8 cellular contexts compared by ENCODE assay signal in the genomic region with DNA sequence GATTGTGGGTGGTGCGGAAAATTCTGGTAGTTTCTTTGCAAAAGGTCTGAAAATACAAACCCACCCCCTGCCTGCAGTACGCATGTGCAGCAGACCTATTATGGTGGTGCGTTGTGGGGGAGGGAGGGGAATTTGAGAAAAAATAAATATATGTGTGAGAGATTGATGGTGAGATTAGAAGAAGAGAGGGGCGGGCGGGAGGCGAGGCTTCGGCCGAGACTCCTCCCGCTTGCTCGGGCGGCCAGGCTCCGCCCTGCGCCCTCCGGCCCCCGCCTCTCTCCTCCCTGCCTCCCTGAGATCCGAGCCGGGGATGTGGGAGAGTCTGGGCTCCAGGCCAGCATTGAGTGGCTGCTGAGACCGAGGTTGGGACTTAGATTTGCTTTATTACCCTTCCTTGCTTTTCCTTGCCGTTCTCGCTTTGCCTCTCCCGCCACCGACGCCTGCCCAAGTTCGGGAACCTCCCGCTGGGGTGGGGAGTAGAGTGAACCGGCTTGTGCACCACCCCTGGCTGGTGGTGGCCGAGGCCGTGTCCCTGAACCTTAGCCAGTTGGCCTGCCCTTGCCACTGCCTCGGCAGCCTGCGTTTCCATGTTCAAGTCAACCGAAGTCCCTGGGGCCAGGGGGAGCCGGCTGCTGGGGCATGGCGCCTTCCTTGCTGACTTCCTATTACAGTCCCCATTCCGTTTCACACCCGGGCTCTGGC. TPM values are rescaled to one million over a fixed set of nuclear protein-coding genes. Genes with fewer than 3 reads are reported as not detected.
DNase-seq lines count a peak whose midpoint lies in the region; ATAC-seq, FAIRE-seq and TF ChIP-seq lines count a peak whose summit lies in the region.

No MANE protein-coding gene starts in this region.

- TSS peak; percentile 84 for BruUV-seq in HepG2 (replicated peaks; lab: Mats Ljungman, UMichigan)

- peak overlapping the region; percentile 92 for H3K4me2 ChIP-seq in HepG2 (ENCODE audit: low read depth, low read length)

- H3K9ac ChIP-seq in HepG2 (ENCODE audit: insufficient read depth, low read depth, low read length), result peak overlapping the region; percentile 63

- H3K27ac Mint-ChIP-seq in activated CD4-positive, alpha-beta T cell treated with anti-CD3 and anti-CD28 coated beads, Interleukin-2, amount 10 ng/mL, durations not matched to agents 7 days and 5 days, result no peak overlapping the region

- H3K36me3 ChIP-seq in GM06990 (ENCODE audit: control insufficient read depth, insufficient read depth, low read length) (peaks cover 6% of the 10 kb centered on the region), HepG2 (replicated peaks in 1 of 2; ENCODE audit: control insufficient read depth in 1 of 2, insufficient read depth in 2 of 2, low read length in 2 of 2) (no peaks in the 10 kb centered on the region)

- TF ChIP-seq RAD21 in HepG2 (CRISPR knock-in tag; IDR thresholded peaks at IDR 0.05), result no peak

- peaks cover 13% of the 10 kb centered on the region for H3K4me1 Mint-ChIP-seq in activated CD4-positive, alpha-beta T cell treated with anti-CD3 and anti-CD28 coated beads, Interleukin-2, amount 10 ng/mL, durations not matched to agents 7 days and 5 days

- TF ChIP-seq CTCF in GM06990 (IDR thresholded peaks at IDR 0.05; ENCODE audit: insufficient read depth, low read length, poor library complexity, severe bottlenecking) (no peak), HepG2 (CRISPR knock-in tag; IDR thresholded peaks at IDR 0.05) (peak; percentile 19)

- intact Hi-C loops in HepG2 (cut with micrococcal nuclease; ENCODE audit: unreplicated experiment), result no loop called here

- peak overlapping the region; percentile 48 for H2AFZ ChIP-seq in HepG2 (ENCODE audit: low read length)

- no peaks in the 10 kb centered on the region for H3K27me3 Mint-ChIP-seq in activated CD4-positive, alpha-beta T cell treated with anti-CD3 and anti-CD28 coated beads, Interleukin-2, amount 10 ng/mL, durations not matched to agents 7 days and 5 days

- in situ Hi-C loops in HepG2 (cut with HindIII; ENCODE audit: extremely low pct_ligation_motif_present, low pct_unique_long_range_greater_than_20kb), result no loop called here

- WGBS in HepG2 (ENCODE audit: low lambda C conversion rate), result 1% methylated on average over 23 of the region's 35 CpGs

- no peaks in the 10 kb centered on the region for H4K20me1 ChIP-seq in HepG2 (ENCODE audit: insufficient read depth, low read length)

- TF ChIP-seq EP300 in HepG2 (IDR thresholded peaks at IDR 0.05; ENCODE audit: low read depth in 2 of 2, low read length in 2 of 2) (no peak), HepG2 (CRISPR knock-in tag; IDR thresholded peaks at IDR 0.05; ENCODE audit: borderline replicate concordance) (no peak; the same call in 1 of the 2 replicates)

- H3K27me3 ChIP-seq in GM06990 (replicated peaks; ENCODE audit: control insufficient read depth, insufficient read depth, low read length) (no peaks in the 10 kb centered on the region), HepG2 (ENCODE audit: control insufficient read depth in 1 of 2, insufficient read depth in 2 of 2, low read length in 2 of 2) (peaks cover 1 to 17% of the 10 kb centered on the region in 2 experiments; a peak in 2 of 5 replicates)

- H3K4me3 Mint-ChIP-seq in activated CD4-positive, alpha-beta T cell treated with anti-CD3 and anti-CD28 coated beads, Interleukin-2, amount 10 ng/mL, durations not matched to agents 7 days and 5 days, result no peak overlapping the region

- DNase-seq in GM06990 (ENCODE audit: extremely low read depth, insufficient read length), result peak; percentile 82
- DNase-seq in NCI-H510A treated with DMSO at 0.1 percent for 48 hours (lab: John Stamatoyannopoulos, UW), result peak; percentile 93
- DNase-seq in activated CD4-positive, alpha-beta T cell treated with anti-CD3 and anti-CD28 coated beads, Interleukin-2, amount 10 ng/mL, durations not matched to agents 7 days and 5 days, result peak; percentile 93
- peak; percentile 96 for DNase-seq in dermis blood vessel endothelial cell
- DNase-seq in HepG2 (ENCODE audit: low spot score), result peak; percentile 66
- peak; percentile 86 to 90 for DNase-seq in stimulated activated CD4-positive, alpha-beta T cell treated with anti-CD3 and anti-CD28 coated beads, Interleukin-2, amount 100 ng/mL, for 24 hours

- H3K9me3 Mint-ChIP-seq in activated CD4-positive, alpha-beta T cell treated with anti-CD3 and anti-CD28 coated beads, Interleukin-2, amount 10 ng/mL, durations not matched to agents 7 days and 5 days, result no peaks in the 10 kb centered on the region

- H3K4me1 ChIP-seq in HepG2 (ENCODE audit: insufficient read depth, low read length), result peaks cover 44% of the 10 kb centered on the region

- no peaks in the 10 kb centered on the region for H3K9me3 ChIP-seq in HepG2 (ENCODE audit: low read length)

- ATAC-seq in HG03280 (IDR thresholded peaks at IDR 0.05; ENCODE audit: unreplicated experiment) (peak; percentile 41), HepG2 (peak; percentile 80), HG03025 (IDR thresholded peaks at IDR 0.05; ENCODE audit: low FRiP score, unreplicated experiment) (no peak)

- H3K4me3 ChIP-seq in GM06990 (replicated peaks; ENCODE audit: low read depth, low read length) (peak overlapping the region; percentile 95), HepG2 (replicated peaks in 1 of 3; ENCODE audit: insufficient read depth in 1 of 3, low read depth in 2 of 3, low read length in 3 of 3) (peak overlapping the region; percentile 45 to 76 (median 68))

- CTCF ChIA-PET in activated CD4-positive, alpha-beta T cell treated with anti-CD3 and anti-CD28 coated beads, Interleukin-2, amount 10 ng/mL, durations not matched to agents 7 days and 5 days (lab: Charles Lee), result interaction anchor here (1.2 kb wide), 1 partner anchor 53 kb away, joined by 3 read pairs; no protein-coding TSS in a partner anchor
- CTCF ChIA-PET in HepG2 (lab: Yijun Ruan, JAX; ENCODE audit: low intra/inter-chr PET ratio, low total read pairs), result interaction anchor here (1.9 kb wide), 1 partner anchor 26 kb away, joined by 5 read pairs; no protein-coding TSS in a partner anchor

- no peak for FAIRE-seq in HepG2 (lab: Jason Lieb, UNC)

- TF ChIP-seq POLR2A in HepG2 (IDR thresholded peaks at IDR 0.05; ENCODE audit: insufficient read depth in 1 of 2, low read depth in 2 of 2, low read length in 2 of 2), result peak; percentile 27 to 74; a peak in 2 of 4 replicates

- POLR2A ChIA-PET in activated CD4-positive, alpha-beta T cell treated with anti-CD3 and anti-CD28 coated beads, Interleukin-2, amount 10 ng/mL, durations not matched to agents 7 days and 5 days (lab: Charles Lee), result no interaction called here
- POLR2A ChIA-PET in HepG2 (lab: Yijun Ruan, JAX), result no interaction called here

- peak overlapping the region; percentile 69 for H3K27ac ChIP-seq in HepG2 (ENCODE audit: extremely low read length, insufficient read depth, low read length)

- no peaks in the 10 kb centered on the region for H3K79me2 ChIP-seq in HepG2 (ENCODE audit: insufficient read depth, low read length)

- H3K36me3 Mint-ChIP-seq in activated CD4-positive, alpha-beta T cell treated with anti-CD3 and anti-CD28 coated beads, Interleukin-2, amount 10 ng/mL, durations not matched to agents 7 days and 5 days (ENCODE audit: low read depth), result peaks cover 28% of the 10 kb centered on the region

RNA-seq across cellular contexts. Expression of a gene that starts 1.0 kb away (rescaled TPM):
- total RNA-seq in activated CD4-positive, alpha-beta T cell treated with anti-CD3 and anti-CD28 coated beads, Interleukin-2, amount 10 ng/mL, durations not matched to agents 7 days and 5 days, result 100 to 1,000 TPM; 216 to 223 TPM
- 108 and 132 TPM in 2 replicates for total RNA-seq in dermis blood vessel endothelial cell
- total RNA-seq in HepG2 (2016; rRNA removed; fragmentation: Illumina TruSeq; extraction: Trizol), result 3.3 and 3.7 TPM in 2 replicates
- 0.20 and 0.53 TPM in 2 replicates for total RNA-seq in HepG2 (2016; cell fraction: cytosol; rRNA removed; fragmentation: Illumina TruSeq; extraction: Trizol; ENCODE audit: low read depth)
- 1.6 and 3.6 TPM in 2 replicates for total RNA-seq in HepG2 (2016; cell fraction: insoluble cytoplasmic fraction; rRNA removed; fragmentation: Illumina TruSeq; extraction: Trizol)
- 1.1 and 3.2 TPM in 2 replicates for total RNA-seq in HepG2 (2016; cell fraction: membrane; rRNA removed; fragmentation: Illumina TruSeq; extraction: Trizol)
- 4.7 and 9.3 TPM in 2 replicates for total RNA-seq in HepG2 (2016; cell fraction: nucleus; rRNA removed; fragmentation: Illumina TruSeq; extraction: Trizol)
- polyA plus RNA-seq in HepG2 (2011; rRNA removed), result 2.7 and 3.3 TPM in 2 replicates
- 1.8 and 1.9 TPM in 2 replicates for polyA plus RNA-seq in HepG2 (2011; cell fraction: cytosol; rRNA removed)
- polyA plus RNA-seq in HepG2 (2011; cell fraction: nucleus; rRNA removed), result 21.5 and 21.6 TPM in 2 replicates
- polyA plus RNA-seq in HepG2 (2012), result 6.4 and 10.0 TPM in 2 replicates
- 0.57 and 0.75 TPM in 2 replicates for polyA plus RNA-seq in HepG2 (2016; cell fraction: cytosol; fragmentation: Illumina TruSeq; extraction: Trizol; ENCODE audit: low read depth)
- 1.8 and 5.2 TPM in 2 replicates for polyA plus RNA-seq in HepG2 (2016; cell fraction: insoluble cytoplasmic fraction; fragmentation: Illumina TruSeq; extraction: Trizol; ENCODE audit: low read depth)
- polyA plus RNA-seq in HepG2 (2016; cell fraction: membrane; fragmentation: Illumina TruSeq; extraction: Trizol; ENCODE audit: low read depth), result 1.1 and 1.3 TPM in 2 replicates
- 15.5 and 16.4 TPM in 2 replicates for polyA plus RNA-seq in HepG2 (2016; cell fraction: nucleus; fragmentation: Illumina TruSeq; extraction: Trizol; ENCODE audit: insufficient read depth, low read depth)
- polyA minus RNA-seq in HepG2 (2011; rRNA and poly(A)+ RNA removed; ENCODE audit: low replicate concordance), result 8.0 and 73.1 TPM in 2 replicates
- polyA minus RNA-seq in HepG2 (2011; cell fraction: cytosol; rRNA and poly(A)+ RNA removed), result 3.3 and 3.9 TPM in 2 replicates
- polyA minus RNA-seq in HepG2 (2011; cell fraction: nucleus; rRNA and poly(A)+ RNA removed), result 9.1 and 12.4 TPM in 2 replicates

RNA-seq across cellular contexts. Expression of a gene that starts 28.5 kb away (rescaled TPM):
- 1 to 10 TPM; 4.4 to 4.5 TPM for total RNA-seq in activated CD4-positive, alpha-beta T cell treated with anti-CD3 and anti-CD28 coated beads, Interleukin-2, amount 10 ng/mL, durations not matched to agents 7 days and 5 days
- total RNA-seq in dermis blood vessel endothelial cell (1.6 and 3.1 TPM in 2 replicates), HepG2 (2016; rRNA removed; fragmentation: Illumina TruSeq; extraction: Trizol) (0.20 and 0.38 TPM in 2 replicates)
- 0.10 TPM in 1 of 2 replicates, not detected in the other for total RNA-seq in HepG2 (2016; cell fraction: cytosol; rRNA removed; fragmentation: Illumina TruSeq; extraction: Trizol; ENCODE audit: low read depth)
- 0.37 and 0.41 TPM in 2 replicates for total RNA-seq in HepG2 (2016; cell fraction: insoluble cytoplasmic fraction; rRNA removed; fragmentation: Illumina TruSeq; extraction: Trizol)
- total RNA-seq in HepG2 (2016; cell fraction: membrane; rRNA removed; fragmentation: Illumina TruSeq; extraction: Trizol), result 0.21 and 0.22 TPM in 2 replicates
- total RNA-seq in HepG2 (2016; cell fraction: nucleus; rRNA removed; fragmentation: Illumina TruSeq; extraction: Trizol), result 0.22 and 0.56 TPM in 2 replicates
- 0.79 and 0.94 TPM in 2 replicates for polyA plus RNA-seq in HepG2 (2011; rRNA removed)
- 1.7 and 3.4 TPM in 2 replicates for polyA plus RNA-seq in HepG2 (2011; cell fraction: cytosol; rRNA removed)
- 0.79 and 4.8 TPM in 2 replicates for polyA plus RNA-seq in HepG2 (2011; cell fraction: nucleus; rRNA removed)
- 0.68 and 0.79 TPM in 2 replicates for polyA plus RNA-seq in HepG2 (2012)
- polyA plus RNA-seq in HepG2 (2016; cell fraction: cytosol; fragmentation: Illumina TruSeq; extraction: Trizol; ENCODE audit: low read depth), result 0.15 and 0.16 TPM in 2 replicates
- 0.49 and 0.63 TPM in 2 replicates for polyA plus RNA-seq in HepG2 (2016; cell fraction: insoluble cytoplasmic fraction; fragmentation: Illumina TruSeq; extraction: Trizol; ENCODE audit: low read depth)
- 0.23 and 0.33 TPM in 2 replicates for polyA plus RNA-seq in HepG2 (2016; cell fraction: membrane; fragmentation: Illumina TruSeq; extraction: Trizol; ENCODE audit: low read depth)
- polyA plus RNA-seq in HepG2 (2016; cell fraction: nucleus; fragmentation: Illumina TruSeq; extraction: Trizol; ENCODE audit: insufficient read depth, low read depth), result 1.5 and 2.2 TPM in 2 replicates
- polyA minus RNA-seq in HepG2 (2011; rRNA and poly(A)+ RNA removed; ENCODE audit: low replicate concordance), result 0.22 and 3.6 TPM in 2 replicates
- 0.20 and 0.26 TPM in 2 replicates for polyA minus RNA-seq in HepG2 (2011; cell fraction: cytosol; rRNA and poly(A)+ RNA removed)
- 0.25 and 0.64 TPM in 2 replicates for polyA minus RNA-seq in HepG2 (2011; cell fraction: nucleus; rRNA and poly(A)+ RNA removed)

RNA-seq across cellular contexts. Expression of a gene that starts 29.8 kb away (rescaled TPM):
- total RNA-seq in activated CD4-positive, alpha-beta T cell treated with anti-CD3 and anti-CD28 coated beads, Interleukin-2, amount 10 ng/mL, durations not matched to agents 7 days and 5 days, result 1 to 10 TPM; 8.2 to 9.0 TPM
- total RNA-seq in dermis blood vessel endothelial cell (15.1 and 17.9 TPM in 2 replicates), HepG2 (2016; rRNA removed; fragmentation: Illumina TruSeq; extraction: Trizol) (17.0 and 21.4 TPM in 2 replicates)
- total RNA-seq in HepG2 (2016; cell fraction: cytosol; rRNA removed; fragmentation: Illumina TruSeq; extraction: Trizol; ENCODE audit: low read depth), result 1.1 TPM in 2 replicates
- total RNA-seq in HepG2 (2016; cell fraction: insoluble cytoplasmic fraction; rRNA removed; fragmentation: Illumina TruSeq; extraction: Trizol), result 16.9 and 20.4 TPM in 2 replicates
- total RNA-seq in HepG2 (2016; cell fraction: membrane; rRNA removed; fragmentation: Illumina TruSeq; extraction: Trizol), result 9.5 and 12.3 TPM in 2 replicates
- 9.1 and 10.0 TPM in 2 replicates for total RNA-seq in HepG2 (2016; cell fraction: nucleus; rRNA removed; fragmentation: Illumina TruSeq; extraction: Trizol)
- polyA plus RNA-seq in HepG2 (2011; rRNA removed), result 7.9 and 8.9 TPM in 2 replicates
- 7.7 and 8.1 TPM in 2 replicates for polyA plus RNA-seq in HepG2 (2011; cell fraction: cytosol; rRNA removed)
- 7.1 and 7.3 TPM in 2 replicates for polyA plus RNA-seq in HepG2 (2011; cell fraction: nucleus; rRNA removed)
- 5.1 and 7.4 TPM in 2 replicates for polyA plus RNA-seq in HepG2 (2012)
- polyA plus RNA-seq in HepG2 (2016; cell fraction: cytosol; fragmentation: Illumina TruSeq; extraction: Trizol; ENCODE audit: low read depth), result 1.4 and 1.9 TPM in 2 replicates
- polyA plus RNA-seq in HepG2 (2016; cell fraction: insoluble cytoplasmic fraction; fragmentation: Illumina TruSeq; extraction: Trizol; ENCODE audit: low read depth), result 20.6 and 21.0 TPM in 2 replicates
- 6.2 and 7.1 TPM in 2 replicates for polyA plus RNA-seq in HepG2 (2016; cell fraction: membrane; fragmentation: Illumina TruSeq; extraction: Trizol; ENCODE audit: low read depth)
- 14.1 and 14.8 TPM in 2 replicates for polyA plus RNA-seq in HepG2 (2016; cell fraction: nucleus; fragmentation: Illumina TruSeq; extraction: Trizol; ENCODE audit: insufficient read depth, low read depth)
- polyA minus RNA-seq in HepG2 (2011; rRNA and poly(A)+ RNA removed; ENCODE audit: low replicate concordance), result 9.3 and 30.2 TPM in 2 replicates
- polyA minus RNA-seq in HepG2 (2011; cell fraction: cytosol; rRNA and poly(A)+ RNA removed), result 4.3 and 5.6 TPM in 2 replicates
- 4.2 and 6.0 TPM in 2 replicates for polyA minus RNA-seq in HepG2 (2011; cell fraction: nucleus; rRNA and poly(A)+ RNA removed)

RNA-seq across cellular contexts. Expression of a gene that starts 30.3 kb away (rescaled TPM):
- total RNA-seq in activated CD4-positive, alpha-beta T cell treated with anti-CD3 and anti-CD28 coated beads, Interleukin-2, amount 10 ng/mL, durations not matched to agents 7 days and 5 days, result 10 to 100 TPM; 84.2 to 93.0 TPM
- total RNA-seq in dermis blood vessel endothelial cell, result 63.2 and 129 TPM in 2 replicates
- 91.6 and 105 TPM in 2 replicates for total RNA-seq in HepG2 (2016; rRNA removed; fragmentation: Illumina TruSeq; extraction: Trizol)
- 62.3 and 74.3 TPM in 2 replicates for total RNA-seq in HepG2 (2016; cell fraction: cytosol; rRNA removed; fragmentation: Illumina TruSeq; extraction: Trizol; ENCODE audit: low read depth)
- total RNA-seq in HepG2 (2016; cell fraction: insoluble cytoplasmic fraction; rRNA removed; fragmentation: Illumina TruSeq; extraction: Trizol), result 94.6 and 120 TPM in 2 replicates
- 54.2 and 67.7 TPM in 2 replicates for total RNA-seq in HepG2 (2016; cell fraction: membrane; rRNA removed; fragmentation: Illumina TruSeq; extraction: Trizol)
- 37.3 and 42.0 TPM in 2 replicates for total RNA-seq in HepG2 (2016; cell fraction: nucleus; rRNA removed; fragmentation: Illumina TruSeq; extraction: Trizol)
- polyA plus RNA-seq in HepG2 (2011; rRNA removed), result 43.9 and 46.9 TPM in 2 replicates
- 35.2 and 66.3 TPM in 2 replicates for polyA plus RNA-seq in HepG2 (2011; cell fraction: cytosol; rRNA removed)
- polyA plus RNA-seq in HepG2 (2011; cell fraction: nucleus; rRNA removed), result 36.8 and 49.2 TPM in 2 replicates
- 19.2 and 22.5 TPM in 2 replicates for polyA plus RNA-seq in HepG2 (2012)
- polyA plus RNA-seq in HepG2 (2016; cell fraction: cytosol; fragmentation: Illumina TruSeq; extraction: Trizol; ENCODE audit: low read depth), result 53.8 and 75.0 TPM in 2 replicates
- 69.5 and 79.8 TPM in 2 replicates for polyA plus RNA-seq in HepG2 (2016; cell fraction: insoluble cytoplasmic fraction; fragmentation: Illumina TruSeq; extraction: Trizol; ENCODE audit: low read depth)
- 39.8 and 49.0 TPM in 2 replicates for polyA plus RNA-seq in HepG2 (2016; cell fraction: membrane; fragmentation: Illumina TruSeq; extraction: Trizol; ENCODE audit: low read depth)
- polyA plus RNA-seq in HepG2 (2016; cell fraction: nucleus; fragmentation: Illumina TruSeq; extraction: Trizol; ENCODE audit: insufficient read depth, low read depth), result 46.6 and 50.5 TPM in 2 replicates
- 21.5 and 58.0 TPM in 2 replicates for polyA minus RNA-seq in HepG2 (2011; rRNA and poly(A)+ RNA removed; ENCODE audit: low replicate concordance)
- 35.5 and 51.8 TPM in 2 replicates for polyA minus RNA-seq in HepG2 (2011; cell fraction: cytosol; rRNA and poly(A)+ RNA removed)
- polyA minus RNA-seq in HepG2 (2011; cell fraction: nucleus; rRNA and poly(A)+ RNA removed), result 13.3 and 23.4 TPM in 2 replicates

RNA-seq across cellular contexts. Expression of a gene that starts 32.8 kb away (rescaled TPM):
- total RNA-seq in activated CD4-positive, alpha-beta T cell treated with anti-CD3 and anti-CD28 coated beads, Interleukin-2, amount 10 ng/mL, durations not matched to agents 7 days and 5 days, result under 1 TPM; 0.55 to 0.87 TPM
- total RNA-seq in dermis blood vessel endothelial cell (50.9 and 111 TPM in 2 replicates), HepG2 (2016; rRNA removed; fragmentation: Illumina TruSeq; extraction: Trizol) (0.31 TPM in 1 of 2 replicates, not detected in the other)
- not detected in 2 replicates for total RNA-seq in HepG2 (2016; cell fraction: cytosol; rRNA removed; fragmentation: Illumina TruSeq; extraction: Trizol; ENCODE audit: low read depth)
- total RNA-seq in HepG2 (2016; cell fraction: insoluble cytoplasmic fraction; rRNA removed; fragmentation: Illumina TruSeq; extraction: Trizol), result 0.19 TPM in 1 of 2 replicates, not detected in the other
- total RNA-seq in HepG2 (2016; cell fraction: membrane; rRNA removed; fragmentation: Illumina TruSeq; extraction: Trizol), result not detected in 2 replicates
- 1.1 TPM in 1 of 2 replicates, not detected in the other for total RNA-seq in HepG2 (2016; cell fraction: nucleus; rRNA removed; fragmentation: Illumina TruSeq; extraction: Trizol)
- 0.66 and 0.84 TPM in 2 replicates for polyA plus RNA-seq in HepG2 (2011; rRNA removed)
- polyA plus RNA-seq in HepG2 (2011; cell fraction: cytosol; rRNA removed), result 0.08 and 0.43 TPM in 2 replicates
- 7.3 and 9.6 TPM in 2 replicates for polyA plus RNA-seq in HepG2 (2011; cell fraction: nucleus; rRNA removed)
- 0.51 and 1.9 TPM in 2 replicates for polyA plus RNA-seq in HepG2 (2012)
- 0.26 and 0.33 TPM in 2 replicates for polyA plus RNA-seq in HepG2 (2016; cell fraction: cytosol; fragmentation: Illumina TruSeq; extraction: Trizol; ENCODE audit: low read depth)
- 0.28 and 0.30 TPM in 2 replicates for polyA plus RNA-seq in HepG2 (2016; cell fraction: insoluble cytoplasmic fraction; fragmentation: Illumina TruSeq; extraction: Trizol; ENCODE audit: low read depth)
- 0.23 and 0.27 TPM in 2 replicates for polyA plus RNA-seq in HepG2 (2016; cell fraction: membrane; fragmentation: Illumina TruSeq; extraction: Trizol; ENCODE audit: low read depth)
- 4.6 and 6.5 TPM in 2 replicates for polyA plus RNA-seq in HepG2 (2016; cell fraction: nucleus; fragmentation: Illumina TruSeq; extraction: Trizol; ENCODE audit: insufficient read depth, low read depth)
- polyA minus RNA-seq in HepG2 (2011; rRNA and poly(A)+ RNA removed; ENCODE audit: low replicate concordance), result 0.36 TPM in 1 of 2 replicates, not detected in the other
- polyA minus RNA-seq in HepG2 (2011; cell fraction: cytosol; rRNA and poly(A)+ RNA removed), result not detected in 2 replicates
- polyA minus RNA-seq in HepG2 (2011; cell fraction: nucleus; rRNA and poly(A)+ RNA removed), result 1.3 and 2.7 TPM in 2 replicates

Comparison
In these comparisons a context has a peak if more than half of its experiments do, and no peak if none do; other contexts are left out.
1. RNA of a gene that starts 1.0 kb away (total RNA-seq): 216 to 223 TPM in activated CD4-positive, alpha-beta T cell treated with anti-CD3 and anti-CD28 coated beads, Interleukin-2, amount 10 ng/mL, durations not matched to agents 7 days and 5 days and 108 to 132 TPM in dermis blood vessel endothelial cell; 0.20 to 9.3 TPM in HepG2; every median in the first group is over 10 times any median in the second.
2. Peak in every context shown above with its lines, with median percentiles within 50 percentile points of each other: DNase-seq.